Comparison of ENCODE assay signal across 8 cellular contexts in the genomic region with DNA sequence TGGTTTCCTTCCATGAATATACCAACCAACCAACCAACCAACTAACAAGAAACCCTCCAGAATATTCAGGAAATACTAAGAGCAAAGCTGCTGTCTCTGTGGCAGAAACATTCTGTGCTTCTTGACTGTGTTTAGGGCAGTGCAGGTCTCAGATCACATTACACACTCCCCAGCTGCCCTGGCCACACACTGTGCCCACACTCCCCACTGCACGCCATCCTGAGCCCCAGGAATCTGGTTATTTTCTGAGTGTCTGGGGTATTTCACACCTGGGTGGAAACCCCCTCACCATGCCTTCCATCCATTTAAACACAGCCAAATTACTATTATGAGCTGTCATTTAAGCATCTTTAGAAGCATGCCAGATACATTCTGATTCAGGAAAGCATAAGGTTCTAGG.
DNase-seq lines count a peak whose midpoint lies in the region; ATAC-seq and TF ChIP-seq lines count a peak whose summit lies in the region.

No MANE protein-coding gene starts in this region.

- H3K79me1 ChIP-seq in mesendoderm (ENCODE audit: low read length) = no peaks in the 10 kb centered on the region

- no peak overlapping the region for H2AFZ ChIP-seq in mammary epithelial cell (ENCODE audit: low read depth, low read length)

- H3K4me2 ChIP-seq in mesendoderm (ENCODE audit: low read length) (no peak overlapping the region), mammary epithelial cell (ENCODE audit: insufficient read depth, low read depth, low read length) (no peak overlapping the region)

- peak; percentile 78 for DNase-seq in activated naive CD4-positive, alpha-beta T cell treated with Interleukin-2 at 50 U/mL for 16 hours
- no peak for DNase-seq in activated naive CD4-positive, alpha-beta T cell (lab: John Stamatoyannopoulos, UW)
- peak; percentile 76 for DNase-seq in activated T-cell treated with anti-CD3 and anti-CD28 coated beads, Interleukin-2, amount 50 U/mL, for 24 hours
- DNase-seq in mesendoderm = peak; percentile 8
- no peak for DNase-seq in mammary epithelial cell

- H3K4me1 ChIP-seq in mesendoderm (ENCODE audit: control insufficient read depth, low read depth, low read length) (no peaks in the 10 kb centered on the region), urinary bladder (ENCODE audit: insufficient read depth) (no peaks in the 10 kb centered on the region), mammary epithelial cell (ENCODE audit: insufficient read depth, low read length) (peaks cover 4% of the 10 kb centered on the region)

- TF ChIP-seq CTCF in mammary epithelial cell (conservative IDR thresholded peaks at IDR 0.05 in 1 of 2, IDR thresholded peaks at IDR 0.05 in 1 of 2; ENCODE audit: extremely low read depth in 1 of 2, insufficient read depth in 1 of 2, low read depth in 1 of 2, low read length in 2 of 2) = no peak

- intact Hi-C loops in mammary epithelial cell (cut with micrococcal nuclease) = no loop called here

- H3K4me1 Mint-ChIP-seq in activated T-cell treated with anti-CD3 and anti-CD28 coated beads, Interleukin-2, amount 50 U/mL, for 24 hours (ENCODE audit: low read depth) = peaks cover 62% of the 10 kb centered on the region

- H3K79me2 ChIP-seq in mesendoderm (ENCODE audit: control insufficient read depth, insufficient read depth, low read length) (no peaks in the 10 kb centered on the region), mammary epithelial cell (ENCODE audit: insufficient read depth, low read length) (no peaks in the 10 kb centered on the region)

- H3K56ac ChIP-seq in mesendoderm (ENCODE audit: low read length) = no peak overlapping the region

- H2AK5ac ChIP-seq in mesendoderm (ENCODE audit: low read length) = no peak overlapping the region

- peaks cover 12% of the 10 kb centered on the region for H3K9me3 Mint-ChIP-seq in activated T-cell treated with anti-CD3 and anti-CD28 coated beads, Interleukin-2, amount 50 U/mL, for 24 hours

- H3K4me3 ChIP-seq in mesendoderm (ENCODE audit: low read length) (no peak overlapping the region), urinary bladder (ENCODE audit: low read depth, low read length) (peak overlapping the region; percentile 24), mammary epithelial cell (replicated peaks in 1 of 3; ENCODE audit: insufficient read depth in 1 of 3, low read depth in 2 of 3, low read length in 3 of 3) (no peak overlapping the region)

- no peak overlapping the region for H2BK120ac ChIP-seq in mesendoderm (ENCODE audit: low read depth, low read length)

- no peak overlapping the region for H3K4ac ChIP-seq in mesendoderm (ENCODE audit: low read depth, low read length)

- H3K27me3 Mint-ChIP-seq in activated T-cell treated with anti-CD3 and anti-CD28 coated beads, Interleukin-2, amount 50 U/mL, for 24 hours = no peaks in the 10 kb centered on the region

- CTCF ChIA-PET in mammary epithelial cell (lab: Charles Lee; ENCODE audit: low non-redundant PET) = no interaction called here

- H3K27ac ChIP-seq in mesendoderm (ENCODE audit: low read depth, low read length) (no peak overlapping the region), urinary bladder (ENCODE audit: low read depth) (no peak overlapping the region), mammary epithelial cell (ENCODE audit: insufficient read depth, low read depth, low read length) (no peak overlapping the region)

- H3K9me3 ChIP-seq in mammary epithelial cell (replicated peaks; ENCODE audit: insufficient read depth, low read length) = no peaks in the 10 kb centered on the region

- H4K5ac ChIP-seq in mesendoderm (ENCODE audit: low read length) = no peak overlapping the region

- BruUV-seq in mammary epithelial cell (replicated peaks; lab: Mats Ljungman, UMichigan) = no TSS peak

- ATAC-seq in esophagus mucosa (no peak), GM21360 (IDR thresholded peaks at IDR 0.05; ENCODE audit: unreplicated experiment) (no peak)

- H4K8ac ChIP-seq in mesendoderm (ENCODE audit: low read depth, low read length) = no peak overlapping the region

- H3K9ac ChIP-seq in mesendoderm (ENCODE audit: low read length) = no peak overlapping the region
- no peak overlapping the region for H3K9ac ChIP-seq in mammary epithelial cell (ENCODE audit: insufficient read depth, low read length)

- H3K4me3 Mint-ChIP-seq in activated T-cell treated with anti-CD3 and anti-CD28 coated beads, Interleukin-2, amount 50 U/mL, for 24 hours = peak overlapping the region; percentile 93

- peak overlapping the region; percentile 97 for H3K27ac Mint-ChIP-seq in activated T-cell treated with anti-CD3 and anti-CD28 coated beads, Interleukin-2, amount 50 U/mL, for 24 hours

- H3K36me3 ChIP-seq in mesendoderm (ENCODE audit: control insufficient read depth, insufficient read depth, low read length) (no peaks in the 10 kb centered on the region), urinary bladder (ENCODE audit: insufficient read depth) (no peaks in the 10 kb centered on the region), mammary epithelial cell (ENCODE audit: insufficient read depth, low read length) (no peaks in the 10 kb centered on the region)

- H4K20me1 ChIP-seq in mammary epithelial cell (ENCODE audit: insufficient read depth, low read length) = no peaks in the 10 kb centered on the region

- H3K18ac ChIP-seq in mesendoderm (ENCODE audit: low read length) = no peak overlapping the region

- no peak overlapping the region for H3K23ac ChIP-seq in mesendoderm (ENCODE audit: low read length)

- in situ Hi-C loops in mammary epithelial cell (cut with MboI; ENCODE audit: low sequenced_read_pairs in 2 of 2) = no loop called here

- peaks cover 39% of the 10 kb centered on the region for H3K36me3 Mint-ChIP-seq in activated T-cell treated with anti-CD3 and anti-CD28 coated beads, Interleukin-2, amount 50 U/mL, for 24 hours (ENCODE audit: low read depth)

- dilution Hi-C loops in mammary epithelial cell (cut with HindIII; ENCODE audit: low sequenced_read_pairs) = no loop called here

- no peak overlapping the region for H2BK15ac ChIP-seq in mesendoderm (replicated peaks; ENCODE audit: low read depth)

- H2BK5ac ChIP-seq in mesendoderm (ENCODE audit: low read length) = no peak overlapping the region

- H3K27me3 ChIP-seq in mesendoderm (ENCODE audit: insufficient read depth, low read length, poor library complexity) = no peaks in the 10 kb centered on the region
- H3K27me3 ChIP-seq in mammary epithelial cell (ENCODE audit: insufficient read depth, low read length) = no peaks in the 10 kb centered on the region

- WGBS in mesendoderm (ENCODE audit: extremely low coverage, insufficient coverage, low lambda C conversion rate) = no CpG with 5 or more reads among the region's 1 CpG
- WGBS in urinary bladder = 79% methylated on average over 1 of the region's 1 CpG
- WGBS in mammary epithelial cell (ENCODE audit: low coverage, missing lambda C conversion rate) = 90% methylated on average over 1 of the region's 1 CpG

Comparison
In these comparisons a context has a peak if more than half of its experiments do, and no peak if none do; other contexts are left out.
1. DNase-seq: peak in activated naive CD4-positive, alpha-beta T cell treated with Interleukin-2 at 50 U/mL for 16 hours (single experiment), activated T-cell treated with anti-CD3 and anti-CD28 coated beads, Interleukin-2, amount 50 U/mL, for 24 hours (single experiment) and mesendoderm (single experiment); none in activated naive CD4-positive, alpha-beta T cell (0 of 4) and mammary epithelial cell (single experiment).